22 cellular contexts compared by ENCODE assay signal in the genomic region with DNA sequence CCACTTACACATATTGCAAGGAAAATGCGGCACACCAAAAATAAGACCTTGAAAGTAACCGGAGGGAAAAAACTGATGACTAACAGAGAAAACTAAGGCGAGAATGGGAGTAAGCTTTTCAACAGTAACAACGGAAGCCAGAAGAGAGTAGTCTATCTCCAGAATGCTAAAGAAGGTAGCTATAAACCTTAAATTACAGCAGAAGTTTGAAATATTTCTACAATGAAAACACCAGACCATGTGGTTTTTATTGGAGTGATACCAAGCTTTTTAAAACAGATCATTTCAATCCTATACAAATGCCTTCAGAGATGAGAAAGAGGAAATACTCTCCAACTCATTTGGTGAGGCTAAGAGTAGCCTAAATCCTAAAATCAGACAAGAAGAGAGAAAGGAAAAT.
A peak's percentile ranks its signal among the peaks of the same experiment; 100 is the strongest.
DNase-seq lines count a peak whose midpoint lies in the region; TF ChIP-seq lines count a peak whose summit lies in the region.
"Had no signal": no experiment of that assay in that cellular context is flagged by ENCODE, and none has a peak within 500 bp of the region (broad histone marks: within the 10 kb centered on the region; RNA-seq: fewer than 3 reads in every experiment).

No MANE protein-coding gene starts in this region.

- POLR2A ChIA-PET in BJ (lab: Charles Lee), result no interaction called here

- in situ Hi-C loops in astrocyte of the spinal cord (cut with HindIII; ENCODE audit: low sequenced_read_pairs) (no loop called here), ACHN (cut with HindIII; ENCODE audit: low pct_ligation_motif_present, low pct_unique_long_range_greater_than_20kb, low sequenced_read_pairs) (no loop called here)

- H3K4me3 ChIP-seq in BJ (ENCODE audit: low read depth, low read length) (no peak overlapping the region), HUES64 (ENCODE audit: low read length) (no peak overlapping the region), astrocyte of the spinal cord (ENCODE audit: low read depth, low read length) (no peak overlapping the region)
- H3K4me3 ChIP-seq: esophagus muscularis mucosa, hepatocyte, lower lobe of right lung, right atrium auricular region, thoracic aorta had no signal

- H3K4me1 ChIP-seq in HUES64 (ENCODE audit: insufficient read depth, low read length), result peaks cover 12% of the 10 kb centered on the region; the same call in 1 of the 2 replicates
- H3K4me1 ChIP-seq: lower lobe of right lung had no signal

- peak overlapping the region; percentile 17; the same call in 1 of the 2 replicates for H3K27ac ChIP-seq in HUES64 (ENCODE audit: low read depth, low read length)
- H3K27ac ChIP-seq: esophagus muscularis mucosa, hepatocyte, lower lobe of right lung, neutrophil, right atrium auricular region, thoracic aorta had no signal

- TF ChIP-seq CTCF in BJ (IDR thresholded peaks at IDR 0.05; ENCODE audit: insufficient read depth, low read depth, low read length) (no peak), astrocyte of the spinal cord (IDR thresholded peaks at IDR 0.05; ENCODE audit: low read depth, low read length) (no peak)

- H3K36me3 ChIP-seq in BJ (ENCODE audit: control insufficient read depth, insufficient read depth, low read length), result no peaks in the 10 kb centered on the region
- peaks cover 76% of the 10 kb centered on the region for H3K36me3 ChIP-seq in HUES64 (ENCODE audit: insufficient read depth, low read length)

- CTCF ChIA-PET in BJ (lab: Yijun Ruan, JAX), result no interaction called here

- DNase-seq in BJ (ENCODE audit: low read depth) (peak; percentile 66), astrocyte of the spinal cord (ENCODE audit: low read depth, low spot score) (peak; percentile 80), iris pigment epithelial cell (ENCODE audit: low read depth) (peak; percentile 82), ACHN (no peak), islet precursor cell (no peak), SIG-M5 (lab: John Stamatoyannopoulos, UW) (no peak)
- no peak for DNase-seq in activated T-cell treated with anti-CD3 and anti-CD28 coated beads, Interleukin-2, amount 50 U/mL, for 1 hour
- DNase-seq: activated naive CD8-positive, alpha-beta T cell treated with anti-CD3 and anti-CD28 coated beads for 36 hours; AML-193; caudate nucleus; DND-41; effector CD4-positive, alpha-beta T cell; lower lobe of right lung; NCI-H2227 treated with DMSO at 0.1 percent for 48 hours; stimulated activated naive B cell treated with anti-CD40 and anti-IgM and Interleukin-4, amounts not matched to agents 10 μg/mL and 1 μg/mL and 100 μg/mL, for 72 hours; T-helper 9 cell had no signal

- no peaks in the 10 kb centered on the region for H3K27me3 ChIP-seq in BJ (ENCODE audit: control insufficient read depth, insufficient read depth, low read length)
- no peaks in the 10 kb centered on the region for H3K27me3 ChIP-seq in HUES64 (ENCODE audit: insufficient read depth, low read length)
- H3K27me3 ChIP-seq: esophagus muscularis mucosa, hepatocyte, neutrophil, right atrium auricular region had no signal

- H3K9ac ChIP-seq in HUES64 (ENCODE audit: low read depth, low read length), result no peak overlapping the region

- WGBS in HUES64, result 91% methylated on average over 4 of the region's 4 CpGs

- H3K9me3 ChIP-seq in HUES64 (ENCODE audit: insufficient read depth, low read depth, low read length), result no peaks in the 10 kb centered on the region
- H3K9me3 ChIP-seq: esophagus muscularis mucosa, lower lobe of right lung, neutrophil, right atrium auricular region, thoracic aorta had no signal

Comparison
In these comparisons a context has a peak if more than half of its experiments do, and no peak if none do; other contexts are left out.
1. DNase-seq: peak in BJ (single experiment), astrocyte of the spinal cord (single experiment) and iris pigment epithelial cell (single experiment); none in activated T-cell treated with anti-CD3 and anti-CD28 coated beads, Interleukin-2, amount 50 U/mL, for 1 hour (single experiment), ACHN (single experiment), islet precursor cell (single experiment) and SIG-M5 (single experiment).